In genomic region chr3:145893331-145893730, GRCh38 we compare ENCODE assay signal across 18 cellular contexts.
DNase-seq lines count a peak whose midpoint lies in the region; ATAC-seq, FAIRE-seq and TF ChIP-seq lines count a peak whose summit lies in the region.
"Had no signal": no experiment of that assay in that cellular context is flagged by ENCODE, and none has a peak within 500 bp of the region (broad histone marks: within the 10 kb centered on the region; RNA-seq: fewer than 3 reads in every experiment).

No MANE protein-coding gene starts in this region.

- H3K4me1 ChIP-seq in pancreas, result peaks cover 0 to 17% (median 4%) of the 10 kb centered on the region in 3 donors
- H3K4me1 ChIP-seq: BLaER1 had no signal

- 41 to 44% methylated on average over 2 of the region's 2 CpGs for WGBS in pancreas, 2 donors

- H3K9me3 ChIP-seq in pancreas, result no peaks in the 10 kb centered on the region
- H3K9me3 ChIP-seq: BLaER1 had no signal

- no peak overlapping the region for H3K27ac ChIP-seq in pancreas
- H3K27ac ChIP-seq: BLaER1 had no signal

- peak; percentile 59 for FAIRE-seq in GM18507 (lab: Jason Lieb, UNC)
- FAIRE-seq in pancreas (lab: Jason Lieb, UNC), result no peak
- FAIRE-seq: GM12892 had no signal

- H3K36me3 ChIP-seq in pancreas, result no peaks in the 10 kb centered on the region
- H3K36me3 ChIP-seq: BLaER1 had no signal

- no peaks in the 10 kb centered on the region for H3K27me3 ChIP-seq in pancreas
- H3K27me3 ChIP-seq: BLaER1 had no signal

- intact Hi-C loops in pancreas (cut with DNase I), result no loop called here

- no peak overlapping the region for H3K4me3 ChIP-seq in pancreas
- H3K4me3 ChIP-seq: BLaER1 had no signal

- DNase-seq in GM18507 (ENCODE audit: extremely low spot score, insufficient read length, low read depth) (no peak), NCI-H146 treated with DMSO at 0.1 percent for 48 hours (lab: John Stamatoyannopoulos, UW; ENCODE audit: unreplicated experiment) (peak; percentile 60), NCI-H69 (lab: John Stamatoyannopoulos, UW) (peak; percentile 20), pancreas (no peak), KG1 (lab: John Stamatoyannopoulos, UW) (no peak), NCI-H524 treated with DMSO at 0.1 percent for 48 hours (lab: John Stamatoyannopoulos, UW) (no peak), kidney tubule cell (ENCODE audit: low spot score) (no peak)
- DNase-seq: 8988T; CD4-positive, alpha-beta memory T cell; DMS153; DMS79; GDM1; GOT3; H7; HFFc6 had no signal

- peak; percentile 43 to 53 (median 50) for ATAC-seq in pancreas
- ATAC-seq: HCT116 had no signal

- no peak for TF ChIP-seq CTCF in pancreas (IDR thresholded peaks at IDR 0.05)

Comparison
In these comparisons a context has a peak if more than half of its experiments do, and no peak if none do; other contexts are left out.
1. DNase-seq: peak in NCI-H146 treated with DMSO at 0.1 percent for 48 hours (single experiment) and NCI-H69 (single experiment); none in GM18507 (single experiment), pancreas (0 of 6), KG1 (single experiment), NCI-H524 treated with DMSO at 0.1 percent for 48 hours (single experiment) and kidney tubule cell (single experiment).